In genomic region chr4:110617095-110617494, GRCh38 we compare ENCODE assay signal across 18 cellular contexts. TPM values are rescaled to one million over a fixed set of nuclear protein-coding genes. Genes with fewer than 3 reads are reported as not detected.
"Had no signal": no experiment of that assay in that cellular context is flagged by ENCODE, and none has a peak within 500 bp of the region (broad histone marks: within the 10 kb centered on the region; RNA-seq: fewer than 3 reads in every experiment).

No MANE protein-coding gene starts in this region.

- H3K36me3 Mint-ChIP-seq: activated naive CD8-positive, alpha-beta T cell had no signal

- H3K9me3 ChIP-seq: suprapubic skin, transverse colon had no signal

- DNase-seq: activated CD4-positive, alpha-beta T cell treated with anti-CD3 and anti-CD28 coated beads for 1 hour; activated CD4-positive, alpha-beta T cell treated with anti-CD3 and anti-CD28 coated beads, Interleukin-2, amount 50 U/mL, for 4 hours; amygdala; dermis blood vessel endothelial cell; effector memory CD4-positive, alpha-beta T cell; foreskin fibroblast; kidney glomerular epithelial cell; right cardiac atrium; stimulated activated CD4-positive, alpha-beta T cell treated with anti-CD3 and anti-CD28 coated beads, Interleukin-4, amount 100 ng/mL, for 1 hour; stimulated activated naive CD8-positive, alpha-beta T cell treated with anti-CD3 and anti-CD28 coated beads, Interleukin-15, amount 100 ng/mL, for 72 hours; transverse colon had no signal

- H3K4me3 Mint-ChIP-seq: stimulated activated naive CD8-positive, alpha-beta T cell treated with anti-CD3 and anti-CD28 coated beads, Interleukin-15, amount 100 ng/mL, for 72 hours had no signal

- ATAC-seq: right cardiac atrium; stimulated activated naive CD8-positive, alpha-beta T cell treated with anti-CD3 and anti-CD28 coated beads, Interleukin-15, amount 100 ng/mL, for 72 hours had no signal

- FAIRE-seq: small intestine had no signal

- H3K27ac Mint-ChIP-seq: activated naive CD8-positive, alpha-beta T cell; stimulated activated naive CD8-positive, alpha-beta T cell treated with anti-CD3 and anti-CD28 coated beads, Interleukin-15, amount 100 ng/mL, for 72 hours had no signal

- H3K36me3 ChIP-seq: suprapubic skin, transverse colon had no signal

- H3K4me3 ChIP-seq: suprapubic skin, transverse colon had no signal

- H3K27ac ChIP-seq: suprapubic skin, transverse colon, VCaP had no signal

RNA-seq across cellular contexts. Expression of gene PITX2, which starts 5.8 kb away (rescaled TPM):
- total RNA-seq: activated CD8-positive, alpha-beta memory T cell treated with anti-CD3 and anti-CD28 coated beads for 36 hours; dermis blood vessel endothelial cell; mesenteric fat pad had no signal
- polyA plus RNA-seq: neural cell had no signal
